In the genomic region with DNA sequence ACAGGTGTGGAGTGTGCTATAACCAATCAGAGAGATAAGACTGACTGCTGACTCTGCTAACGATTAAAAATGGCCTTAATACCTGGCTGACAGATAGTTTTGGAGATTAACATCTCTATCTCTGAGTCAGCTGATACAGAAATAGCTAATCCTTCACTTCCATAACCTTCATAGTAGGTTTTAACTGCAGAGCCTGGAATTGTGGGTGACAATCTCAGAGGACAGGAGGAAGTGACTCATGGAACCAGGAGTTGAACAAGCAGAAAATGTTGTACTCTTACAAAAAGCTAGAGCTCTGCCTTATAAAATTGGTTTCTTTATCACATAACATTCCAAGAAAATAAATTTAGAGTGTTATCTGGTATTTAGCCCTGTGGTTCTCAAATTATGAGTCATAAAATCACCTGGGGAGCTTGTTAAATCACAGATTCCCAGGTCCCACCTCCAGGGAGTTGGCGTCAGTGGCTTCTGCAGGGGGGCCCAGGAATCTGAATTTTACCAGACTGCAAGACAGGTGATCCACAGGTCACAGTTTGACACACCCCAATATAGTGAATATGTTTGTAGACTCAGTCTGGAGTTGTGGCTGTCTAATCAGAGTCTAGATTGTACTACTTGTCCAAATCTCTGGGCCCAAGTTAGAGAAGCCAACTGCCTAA, we compare ENCODE assay signal across 12 cellular contexts. TPM values are rescaled to one million over a fixed set of nuclear protein-coding genes. Genes with fewer than 3 reads are reported as not detected.
A peak's percentile ranks its signal among the peaks of the same experiment; 100 is the strongest.
DNase-seq lines count a peak whose midpoint lies in the region; ATAC-seq and TF ChIP-seq lines count a peak whose summit lies in the region.
"Had no signal": no experiment of that assay in that cellular context is flagged by ENCODE, and none has a peak within 500 bp of the region (broad histone marks: within the 10 kb centered on the region; RNA-seq: fewer than 3 reads in every experiment).

No MANE protein-coding gene starts in this region.

- 53% methylated on average over 2 of the region's 2 CpGs for WGBS in SK-N-SH (ENCODE audit: low lambda C conversion rate)
- WGBS in thymus = 92% methylated on average over 2 of the region's 2 CpGs

- H2AFZ ChIP-seq in SK-N-SH (ENCODE audit: low read depth) = no peak overlapping the region

- CTCF ChIA-PET in SK-N-SH (lab: Yijun Ruan, JAX) = interaction anchor here (0.9 to 1.3 kb wide), 3 partner anchors 16 to 496 kb away, joined by 3 read pairs; no protein-coding TSS in a partner anchor

- H3K36me3 ChIP-seq in right atrium auricular region (peaks cover 9% of the 10 kb centered on the region), SK-N-SH (replicated peaks in 1 of 2; ENCODE audit: control insufficient read depth in 1 of 2, insufficient read depth in 2 of 2, low read length in 1 of 2) (no peaks in the 10 kb centered on the region), thymus (ENCODE audit: control insufficient read depth, insufficient read depth) (no peaks in the 10 kb centered on the region), ascending aorta (no peaks in the 10 kb centered on the region), SJCRH30 (no peaks in the 10 kb centered on the region)
- H3K36me3 ChIP-seq: BLaER1 treated with 17β-estradiol and CSF1 and Interleukin-3, amounts not matched to agents 10 nM and 100 nM; MG63 had no signal

- DNase-seq in right atrium auricular region (ENCODE audit: low spot score) (no peak), Right ventricle myocardium inferior (ENCODE audit: missing footprints) (no peak), SK-N-SH (no peak), foreskin melanocyte (peak; percentile 4), ascending aorta (ENCODE audit: low spot score in 2 of 2) (no peak), SJCRH30 (no peak), NCI-H1694 treated with DMSO at 0.1 percent for 48 hours (lab: John Stamatoyannopoulos, UW) (no peak)
- DNase-seq: MG63, NCI-H510A treated with DMSO at 0.1 percent for 48 hours, T-cell had no signal

- ATAC-seq in Right ventricle myocardium inferior = no peak
- ATAC-seq: T-cell had no signal

- peaks cover 16% of the 10 kb centered on the region for H3F3A ChIP-seq in SK-N-SH (replicated peaks; ENCODE audit: insufficient read depth)

- TF ChIP-seq EP300 in SK-N-SH (IDR thresholded peaks at IDR 0.05; ENCODE audit: borderline replicate concordance in 1 of 2, low read depth in 1 of 2, low read length in 1 of 2) = 0 out of 4 replicates have a peak, but pooled peaks of 1 of the 2 experiments have one; percentile 51

- POLR2A ChIA-PET in SK-N-SH (lab: Yijun Ruan, JAX) = no interaction called here

- no peaks in the 10 kb centered on the region for H3K79me2 ChIP-seq in SK-N-SH (ENCODE audit: insufficient read depth)

- H3K4me1 ChIP-seq in right atrium auricular region (peaks cover 0 to 44% of the 10 kb centered on the region in 2 donors), SK-N-SH (ENCODE audit: control insufficient read depth in 1 of 2, insufficient read depth in 2 of 2, low read depth in 1 of 2, low read length in 1 of 2) (peaks cover 0 to 8% of the 10 kb centered on the region in 2 experiments; a peak in 1 of 4 replicates), thymus (ENCODE audit: control insufficient read depth, insufficient read depth, low read length) (no peaks in the 10 kb centered on the region), ascending aorta (peaks cover 8 to 14% of the 10 kb centered on the region in 2 donors), SJCRH30 (peaks cover 16% of the 10 kb centered on the region; the same call in 1 of the 2 replicates)

- TF ChIP-seq RAD21 in SK-N-SH (IDR thresholded peaks at IDR 0.05; ENCODE audit: low read length) = no peak

- no peaks in the 10 kb centered on the region for H4K20me1 ChIP-seq in SK-N-SH (ENCODE audit: insufficient read depth)
- H4K20me1 ChIP-seq: BLaER1 treated with 17β-estradiol and CSF1 and Interleukin-3, amounts not matched to agents 10 nM and 100 nM had no signal

- H3K27me3 ChIP-seq in right atrium auricular region (no peaks in the 10 kb centered on the region), SK-N-SH (ENCODE audit: insufficient read depth) (no peaks in the 10 kb centered on the region), thymus (ENCODE audit: control insufficient read depth, insufficient read depth) (peaks cover 2% of the 10 kb centered on the region), ascending aorta (no peaks in the 10 kb centered on the region), SJCRH30 (no peaks in the 10 kb centered on the region)
- H3K27me3 ChIP-seq: BLaER1 treated with 17β-estradiol and CSF1 and Interleukin-3, amounts not matched to agents 10 nM and 100 nM; MG63 had no signal

- intact Hi-C loops in Right ventricle myocardium inferior (cut with DNase I) (no loop called here), ascending aorta (cut with DNase I) (loop anchor here (2.0 to 5.0 kb wide), 2 partner anchors 50 to 495 kb away; no protein-coding TSS in a partner anchor)

- H3K4me3 ChIP-seq in right atrium auricular region = no peak overlapping the region
- no peak overlapping the region for H3K4me3 ChIP-seq in SK-N-SH (ENCODE audit: low read depth in 2 of 2, low read length in 1 of 2)
- H3K4me3 ChIP-seq in thymus (ENCODE audit: low read length) = no peak overlapping the region
- no peak overlapping the region for H3K4me3 ChIP-seq in ascending aorta
- no peak overlapping the region for H3K4me3 ChIP-seq in SJCRH30
- H3K4me3 ChIP-seq: BLaER1 treated with 17β-estradiol and CSF1 and Interleukin-3, amounts not matched to agents 10 nM and 100 nM; MG63 had no signal

- H3K9ac ChIP-seq in SK-N-SH = no peak overlapping the region

- H3K9me2 ChIP-seq in SK-N-SH = no peaks in the 10 kb centered on the region

- H3K9me3 ChIP-seq in right atrium auricular region (no peaks in the 10 kb centered on the region), SK-N-SH (no peaks in the 10 kb centered on the region), thymus (ENCODE audit: control insufficient read depth) (no peaks in the 10 kb centered on the region), ascending aorta (no peaks in the 10 kb centered on the region), SJCRH30 (replicated peaks) (no peaks in the 10 kb centered on the region)
- H3K9me3 ChIP-seq: BLaER1 treated with 17β-estradiol and CSF1 and Interleukin-3, amounts not matched to agents 10 nM and 100 nM; MG63 had no signal

- peak overlapping the region; percentile 47; the same call in 1 of the 2 replicates for H3K4me2 ChIP-seq in SK-N-SH

- no peak for TF ChIP-seq CTCF in right atrium auricular region (IDR thresholded peaks at IDR 0.05)
- TF ChIP-seq CTCF in SK-N-SH (IDR thresholded peaks at IDR 0.05) = no peak
- TF ChIP-seq CTCF in ascending aorta (IDR thresholded peaks at IDR 0.05) = peak in 1 of 3 experiments; percentile 3

- H3K27ac ChIP-seq in right atrium auricular region = peak overlapping the region; percentile 65
- peak overlapping the region in 1 of 2 experiments; percentile 57; a peak in 2 of 4 replicates for H3K27ac ChIP-seq in SK-N-SH (ENCODE audit: low read depth in 2 of 2, low read length in 1 of 2)
- H3K27ac ChIP-seq in thymus (ENCODE audit: low read depth) = peak overlapping the region; percentile 18
- peak overlapping the region in 1 of 2 donors; percentile 61 for H3K27ac ChIP-seq in ascending aorta
- H3K27ac ChIP-seq in SJCRH30 = no peak overlapping the region

TF ChIP-seq in SK-N-SH, 30 proteins besides CTCF, POLR2A, EP300 and RAD21 (continues in another document):
- TF ChIP-seq TAF1 (IDR thresholded peaks at IDR 0.05; ENCODE audit: borderline replicate concordance, low read depth, low read length) = no peak
- TF ChIP-seq FOSL2 (IDR thresholded peaks at IDR 0.05; ENCODE audit: borderline replicate concordance, low read depth) = peak; percentile 71
- 0 out of 2 replicates have a peak, but pooled peaks have one; percentile 8 for TF ChIP-seq YY1 (IDR thresholded peaks at IDR 0.05; ENCODE audit: low read depth)
- no peak for TF ChIP-seq GATA2 (CRISPR knock-in tag; IDR thresholded peaks at IDR 0.05)
- no peak for TF ChIP-seq EZH2phosphoT487 (IDR thresholded peaks at IDR 0.05; ENCODE audit: borderline replicate concordance, low read depth)
- TF ChIP-seq, protein P1, sequence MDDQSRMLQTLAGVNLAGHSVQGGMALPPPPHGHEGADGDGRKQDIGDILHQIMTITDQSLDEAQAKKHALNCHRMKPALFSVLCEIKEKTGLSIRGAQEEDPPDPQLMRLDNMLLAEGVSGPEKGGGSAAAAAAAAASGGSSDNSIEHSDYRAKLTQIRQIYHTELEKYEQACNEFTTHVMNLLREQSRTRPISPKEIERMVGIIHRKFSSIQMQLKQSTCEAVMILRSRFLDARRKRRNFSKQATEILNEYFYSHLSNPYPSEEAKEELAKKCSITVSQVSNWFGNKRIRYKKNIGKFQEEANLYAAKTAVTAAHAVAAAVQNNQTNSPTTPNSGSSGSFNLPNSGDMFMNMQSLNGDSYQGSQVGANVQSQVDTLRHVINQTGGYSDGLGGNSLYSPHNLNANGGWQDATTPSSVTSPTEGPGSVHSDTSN (IDR thresholded peaks at IDR 0.05) = peak; percentile 89
- peak; percentile 52; the same call in 1 of the 2 replicates for TF ChIP-seq TEAD4 (IDR thresholded peaks at IDR 0.05; ENCODE audit: borderline replicate concordance, insufficient read depth)
- no peak for TF ChIP-seq FOXJ3 (CRISPR knock-in tag; IDR thresholded peaks at IDR 0.05)
- TF ChIP-seq, protein P2, sequence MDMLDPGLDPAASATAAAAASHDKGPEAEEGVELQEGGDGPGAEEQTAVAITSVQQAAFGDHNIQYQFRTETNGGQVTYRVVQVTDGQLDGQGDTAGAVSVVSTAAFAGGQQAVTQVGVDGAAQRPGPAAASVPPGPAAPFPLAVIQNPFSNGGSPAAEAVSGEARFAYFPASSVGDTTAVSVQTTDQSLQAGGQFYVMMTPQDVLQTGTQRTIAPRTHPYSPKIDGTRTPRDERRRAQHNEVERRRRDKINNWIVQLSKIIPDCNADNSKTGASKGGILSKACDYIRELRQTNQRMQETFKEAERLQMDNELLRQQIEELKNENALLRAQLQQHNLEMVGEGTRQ (IDR thresholded peaks at IDR 0.05; ENCODE audit: borderline replicate concordance, low read depth, low read length) = no peak
- TF ChIP-seq, protein P3, sequence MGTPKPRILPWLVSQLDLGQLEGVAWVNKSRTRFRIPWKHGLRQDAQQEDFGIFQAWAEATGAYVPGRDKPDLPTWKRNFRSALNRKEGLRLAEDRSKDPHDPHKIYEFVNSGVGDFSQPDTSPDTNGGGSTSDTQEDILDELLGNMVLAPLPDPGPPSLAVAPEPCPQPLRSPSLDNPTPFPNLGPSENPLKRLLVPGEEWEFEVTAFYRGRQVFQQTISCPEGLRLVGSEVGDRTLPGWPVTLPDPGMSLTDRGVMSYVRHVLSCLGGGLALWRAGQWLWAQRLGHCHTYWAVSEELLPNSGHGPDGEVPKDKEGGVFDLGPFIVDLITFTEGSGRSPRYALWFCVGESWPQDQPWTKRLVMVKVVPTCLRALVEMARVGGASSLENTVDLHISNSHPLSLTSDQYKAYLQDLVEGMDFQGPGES (IDR thresholded peaks at IDR 0.05; ENCODE audit: low read depth, low read length) = no peak

RNA-seq across cellular contexts. Expression of a gene that starts 44.4 kb away (rescaled TPM):
- 10 to 100 TPM; 45.6 to 48.9 TPM for total RNA-seq in right atrium auricular region
- 46.9 TPM for total RNA-seq in Right ventricle myocardium inferior
- 0.82 and 0.89 TPM in 2 replicates for polyA plus RNA-seq in SK-N-SH (2012; rRNA removed)
- polyA plus RNA-seq in SK-N-SH (2012; cell fraction: cytosol; rRNA removed) = 1.0 TPM in 2 replicates
- polyA plus RNA-seq in SK-N-SH (2012; cell fraction: nucleus; rRNA removed) = 1.1 and 1.4 TPM in 2 replicates
- 12.6 TPM for polyA plus RNA-seq in thymus
- total RNA-seq in ascending aorta = 24.7 TPM
- 0.45 and 0.56 TPM in 2 replicates for total RNA-seq in SJCRH30 (2014; rRNA removed; shearing (Covaris generic))

Comparison
In these comparisons a context has a peak if more than half of its experiments do, and no peak if none do; other contexts are left out.
1. RNA of a gene that starts 44.4 kb away (total RNA-seq): 45.6 to 48.9 TPM in right atrium auricular region, 46.9 TPM in Right ventricle myocardium inferior (single experiment) and 24.7 TPM in ascending aorta (single experiment); 0.45 to 0.56 TPM in SJCRH30; every median in the first group is over 10 times any median in the second.